Comparison of ENCODE assay signal across 26 cellular contexts in the genomic region with DNA sequence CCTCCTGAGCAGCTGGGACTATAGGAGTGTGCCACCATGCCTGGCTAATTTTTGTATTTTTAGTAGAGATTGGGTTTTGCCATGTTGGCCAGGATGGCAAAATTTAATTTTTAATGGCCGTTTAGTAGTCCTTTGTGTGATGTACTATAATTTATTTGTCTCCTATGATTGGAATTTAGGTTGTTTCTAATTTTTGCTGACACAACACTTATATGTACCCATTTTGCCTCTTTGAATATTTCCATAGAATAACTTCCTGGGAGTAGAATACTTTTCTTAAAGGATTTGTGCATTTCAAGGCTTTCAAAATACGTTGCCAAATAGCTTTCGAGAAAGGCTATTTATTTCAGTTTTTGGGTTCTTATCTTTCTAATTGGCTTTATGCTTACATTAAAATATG.
"Had no signal": no experiment of that assay in that cellular context is flagged by ENCODE, and none has a peak within 500 bp of the region (broad histone marks: within the 10 kb centered on the region; RNA-seq: fewer than 3 reads in every experiment).

No MANE protein-coding gene starts in this region.

- FAIRE-seq: keratinocyte had no signal

- H3K27ac ChIP-seq: epithelial cell of prostate, gastrocnemius medialis, lower lobe of right lung, ovary, psoas muscle, skin epidermis, testis, tibial artery had no signal

- H3K9me3 Mint-ChIP-seq: dendritic cell treated with granulocyte-macrophage colony-stimulating factor and Interleukin-4, amounts not matched to agents 40 ng/mL and 50 ng/mL, for 4 days; endodermal cell; natural killer cell; stimulated activated memory B cell treated with anti-CD40 and anti-IgM and Interleukin-4, amounts not matched to agents 10 μg/mL and 1 μg/mL and 100 μg/mL, for 72 hours; type B pancreatic cell had no signal

- H3K27ac Mint-ChIP-seq: dendritic cell treated with granulocyte-macrophage colony-stimulating factor and Interleukin-4, amounts not matched to agents 40 ng/mL and 50 ng/mL, for 4 days; endodermal cell; natural killer cell; stimulated activated memory B cell treated with anti-CD40 and anti-IgM and Interleukin-4, amounts not matched to agents 10 μg/mL and 1 μg/mL and 100 μg/mL, for 72 hours; type B pancreatic cell had no signal

- ATAC-seq: esophagus mucosa; gastrocnemius medialis; left ventricle myocardium superior; lower lobe of right lung; natural killer cell; psoas muscle; right cardiac atrium; stimulated activated memory B cell treated with anti-CD40 and anti-IgM and Interleukin-4, amounts not matched to agents 10 μg/mL and 1 μg/mL and 100 μg/mL, for 72 hours; stimulated activated naive CD8-positive, alpha-beta T cell treated with anti-CD3 and anti-CD28 coated beads, Interleukin-15, Interleukin-2, amounts not matched to agents 100 U/mL and 50 U/mL, for 24 hours had no signal

- H3K36me3 Mint-ChIP-seq: natural killer cell had no signal

- H3K4me1 Mint-ChIP-seq: stimulated activated memory B cell treated with anti-CD40 and anti-IgM and Interleukin-4, amounts not matched to agents 10 μg/mL and 1 μg/mL and 100 μg/mL, for 72 hours had no signal

- H3K4me3 Mint-ChIP-seq: dendritic cell treated with granulocyte-macrophage colony-stimulating factor and Interleukin-4, amounts not matched to agents 40 ng/mL and 50 ng/mL, for 4 days; endodermal cell; natural killer cell; stimulated activated memory B cell treated with anti-CD40 and anti-IgM and Interleukin-4, amounts not matched to agents 10 μg/mL and 1 μg/mL and 100 μg/mL, for 72 hours; type B pancreatic cell had no signal

- H3K4me1 ChIP-seq: testis had no signal

- H3K27me3 ChIP-seq: gastrocnemius medialis, ovary, spleen, testis, tibial artery had no signal

- H3K9me3 ChIP-seq: gastrocnemius medialis, lower lobe of right lung, ovary, psoas muscle, spleen, testis, tibial artery had no signal

- H3K4me3 ChIP-seq: gastrocnemius medialis, lower lobe of right lung, ovary, psoas muscle, skin epidermis, spleen, testis, tibial artery had no signal

- H3K36me3 ChIP-seq: ovary had no signal

- DNase-seq: effector CD8-positive, alpha-beta T cell; endodermal cell; foreskin fibroblast; gastrocnemius medialis; head of caudate nucleus; left ventricle myocardium superior; lower lobe of right lung; natural killer cell; occipital lobe; ovary; posterior cingulate gyrus; psoas muscle; right cardiac atrium; spleen; stimulated activated CD4-positive, alpha-beta T cell treated with anti-CD3 and anti-CD28 coated beads, Interleukin-4, amount 100 ng/mL, for 4 hours; stimulated activated naive CD8-positive, alpha-beta T cell treated with anti-CD3 and anti-CD28 coated beads, Interleukin-15, Interleukin-2, amounts not matched to agents 100 U/mL and 50 U/mL, for 24 hours; substantia nigra; testis; tibial artery had no signal

- H3K27me3 Mint-ChIP-seq: dendritic cell treated with granulocyte-macrophage colony-stimulating factor and Interleukin-4, amounts not matched to agents 40 ng/mL and 50 ng/mL, for 4 days; stimulated activated memory B cell treated with anti-CD40 and anti-IgM and Interleukin-4, amounts not matched to agents 10 μg/mL and 1 μg/mL and 100 μg/mL, for 72 hours; type B pancreatic cell had no signal
